9 cellular contexts compared by ENCODE assay signal in the genomic region with DNA sequence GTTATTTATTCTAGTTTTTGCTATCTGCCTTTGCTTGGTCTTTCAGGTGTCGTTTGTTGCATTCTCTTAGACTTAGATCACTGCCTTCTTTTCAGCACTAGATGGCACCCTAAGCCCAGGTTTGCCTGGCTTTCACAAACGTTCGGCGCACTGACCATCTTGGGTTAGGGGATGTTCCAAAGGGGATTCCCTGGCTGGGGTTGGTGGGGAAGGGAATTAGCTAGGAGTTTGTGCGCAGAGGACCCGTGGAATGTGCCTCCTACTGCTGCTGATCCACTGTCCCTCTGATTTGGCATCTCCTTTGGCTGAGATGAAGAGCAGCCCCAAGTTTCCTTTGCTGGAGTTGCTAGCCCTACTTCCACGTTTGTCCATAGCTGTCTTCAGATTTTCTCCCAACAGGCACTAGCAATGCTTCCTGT. TPM values are rescaled to one million over a fixed set of nuclear protein-coding genes. Genes with fewer than 3 reads are reported as not detected.
DNase-seq lines count a peak whose midpoint lies in the region; ATAC-seq and TF ChIP-seq lines count a peak whose summit lies in the region.
"Had no signal": no experiment of that assay in that cellular context is flagged by ENCODE, and none has a peak within 500 bp of the region (broad histone marks: within the 10 kb centered on the region; RNA-seq: fewer than 3 reads in every experiment).

No MANE protein-coding gene starts in this region.

- no peaks in the 10 kb centered on the region for H3K4me1 ChIP-seq in NT2/D1 (ENCODE audit: insufficient read depth, insufficient read length)

- no peaks in the 10 kb centered on the region for H3K27me3 ChIP-seq in AG04450 (ENCODE audit: control insufficient read depth, insufficient read depth, low read length)
- no peaks in the 10 kb centered on the region for H3K27me3 ChIP-seq in NT2/D1 (ENCODE audit: insufficient read depth, insufficient read length)

- no peak overlapping the region for H3K9ac ChIP-seq in NT2/D1 (ENCODE audit: insufficient read length, low read depth)

- CTCF ChIA-PET in AG04450 (lab: Charles Lee), result interaction anchor here (0.5 to 4.0 kb wide), 31 partner anchors 12 to 592 kb away, joined by 3 to 38 read pairs (median 4); a partner anchor contains a TSS

- in situ Hi-C loops in GM13977 (cut with MboI; ENCODE audit: low pct_unique_long_range_greater_than_20kb, low sequenced_read_pairs, unreplicated experiment), result loop anchor here (25.0 kb wide), 1 partner anchor 575 kb away; no protein-coding TSS in a partner anchor

- TF ChIP-seq CTCF in AG04450 (IDR thresholded peaks at IDR 0.05; ENCODE audit: low read depth, low read length), result peak; percentile 84
- peak; percentile 76 for TF ChIP-seq CTCF in GM13977 (IDR thresholded peaks at IDR 0.05; ENCODE audit: extremely low read depth, insufficient read depth, missing control alignments)

- DNase-seq in AG04450 (ENCODE audit: low read depth, low spot score) (no peak), GM13977 (ENCODE audit: low spot score) (peak; percentile 31), NT2/D1 (ENCODE audit: low read depth, low spot score) (peak; percentile 69), foreskin melanocyte (peak; percentile 44), pulmonary artery endothelial cell (ENCODE audit: low read depth, low spot score) (peak; percentile 5)
- DNase-seq in activated T-cell treated with anti-CD3 and anti-CD28 coated beads, Interleukin-2, amount 50 U/mL, for 1 hour, result peak; percentile 39

- no peak overlapping the region for H3K27ac ChIP-seq in AG04450 (ENCODE audit: low read depth, low read length)
- H3K27ac ChIP-seq: skin epidermis had no signal

- POLR2A ChIA-PET in AG04450 (lab: Yijun Ruan, JAX), result no interaction called here

- no peak overlapping the region for H3K4me3 ChIP-seq in AG04450 (ENCODE audit: low read depth, low read length)
- no peak overlapping the region for H3K4me3 ChIP-seq in NT2/D1 (ENCODE audit: insufficient read length, low read depth)
- H3K4me3 ChIP-seq: skin epidermis had no signal

- H3K9me3 ChIP-seq in AG04450 (ENCODE audit: control insufficient read depth, insufficient read depth, low read length), result peaks cover 4% of the 10 kb centered on the region; the same call in 1 of the 2 replicates
- H3K9me3 ChIP-seq in NT2/D1 (ENCODE audit: insufficient read depth, low read length), result peaks cover 20% of the 10 kb centered on the region; the same call in 1 of the 2 replicates

- no peaks in the 10 kb centered on the region for H3K36me3 ChIP-seq in NT2/D1 (ENCODE audit: insufficient read depth, insufficient read length, low read length)

- ATAC-seq in HG03521 (IDR thresholded peaks at IDR 0.05; ENCODE audit: unreplicated experiment) (peak; percentile 64), HG02852 (IDR thresholded peaks at IDR 0.05; ENCODE audit: unreplicated experiment) (no peak)

RNA-seq across cellular contexts. Expression of a gene that starts 33.9 kb away (rescaled TPM):
- polyA plus RNA-seq in AG04450 (2011; rRNA removed), result 467 and 659 TPM in 2 replicates
- polyA minus RNA-seq in AG04450 (2011; rRNA and poly(A)+ RNA removed), result 170 and 281 TPM in 2 replicates
- 158 and 176 TPM in 2 replicates for total RNA-seq in pulmonary artery endothelial cell
